ENCODE assay signal across 26 cellular contexts in genomic region chrX:52368368-52369055, GRCh38. TPM values are rescaled to one million over a fixed set of nuclear protein-coding genes. Genes with fewer than 3 reads are reported as not detected.
DNase-seq lines count a peak whose midpoint lies in the region; ATAC-seq, FAIRE-seq and TF ChIP-seq lines count a peak whose summit lies in the region.
"Had no signal": no experiment of that assay in that cellular context is flagged by ENCODE, and none has a peak within 500 bp of the region (broad histone marks: within the 10 kb centered on the region; RNA-seq: fewer than 3 reads in every experiment).

TSS of gene XAGE2 (plus strand) at chrX:52369021. CDS start at chrX:52370015, 994 bp downstream.

- no peak within 1 kb of the TSS for H3K4me2 ChIP-seq in astrocyte (ENCODE audit: low read length)
- H3K4me2 ChIP-seq: BLaER1 had no signal

- H4K20me1 ChIP-seq in astrocyte (ENCODE audit: insufficient read depth, low read length), result no peaks in the 10 kb centered on the region
- H4K20me1 ChIP-seq: BLaER1 had no signal

- H3K4me1 ChIP-seq in Caco-2, result no peaks in the 10 kb centered on the region
- no peaks in the 10 kb centered on the region for H3K4me1 ChIP-seq in astrocyte (ENCODE audit: insufficient read depth, low read length)
- H3K4me1 ChIP-seq: BLaER1 had no signal

- H3K36me3 ChIP-seq in Caco-2 (ENCODE audit: control insufficient read depth, insufficient read depth, low read length), result no peaks in the 10 kb centered on the region
- H3K36me3 ChIP-seq in astrocyte (ENCODE audit: insufficient read depth, low read length), result no peaks in the 10 kb centered on the region
- H3K36me3 ChIP-seq: BLaER1 had no signal

- H3K4me3 Mint-ChIP-seq in Caco-2 (ENCODE audit: unreplicated experiment), result peak within 1 kb of the TSS; percentile 60
- no peak within 1 kb of the TSS for H3K4me3 Mint-ChIP-seq in astrocyte (ENCODE audit: unreplicated experiment)
- H3K4me3 Mint-ChIP-seq: B cell; CD4-positive, CD25-positive, alpha-beta regulatory T cell; CD8-positive, alpha-beta T cell; H9 had no signal

- BruUV-seq in Caco-2 (replicated peaks; lab: Mats Ljungman, UMichigan), result no TSS peak

- no peaks in the 10 kb centered on the region for H3K36me3 Mint-ChIP-seq in Caco-2 (ENCODE audit: insufficient read depth, unreplicated experiment)
- no peaks in the 10 kb centered on the region for H3K36me3 Mint-ChIP-seq in astrocyte (ENCODE audit: low read depth, unreplicated experiment)
- H3K36me3 Mint-ChIP-seq: CD4-positive, CD25-positive, alpha-beta regulatory T cell; CD8-positive, alpha-beta T cell had no signal

- DNase-seq in Caco-2, result peak in 1 of 2 experiments; percentile 43
- no peak for DNase-seq in astrocyte (ENCODE audit: low read depth)
- peak; percentile 55 for DNase-seq in islet precursor cell
- DNase-seq in sciatic nerve (ENCODE audit: low spot score), result no peak
- DNase-seq in NOMO-1 treated with DMSO at 0.1 percent for 48 hours (lab: John Stamatoyannopoulos, UW; ENCODE audit: unreplicated experiment), result no peak
- DNase-seq in cerebellar nuclear complex (lab: John Stamatoyannopoulos, UW), result no peak
- DNase-seq in NCI-H1694 (lab: John Stamatoyannopoulos, UW), result no peak
- DNase-seq: CD4-positive, CD25-positive, alpha-beta regulatory T cell; CD8-positive, alpha-beta T cell; DMS 273 treated with DMSO at 0.1 percent for 48 hours; DMS79; EL; GF-D8; H9 had no signal

- peak; percentile 67 for FAIRE-seq in astrocyte (lab: Jason Lieb, UNC)
- FAIRE-seq: A204.1, D721Med, GM12891, GM18507 had no signal

- H2AFZ ChIP-seq in astrocyte (ENCODE audit: low read depth, low read length), result no peak within 1 kb of the TSS

- no peak for TF ChIP-seq CTCF in Caco-2 (IDR thresholded peaks at IDR 0.05; ENCODE audit: insufficient read depth in 1 of 2, low read depth in 1 of 2, low read length in 1 of 2, severe bottlenecking in 1 of 2, unreplicated experiment in 1 of 2)
- TF ChIP-seq CTCF in astrocyte (IDR thresholded peaks at IDR 0.05; ENCODE audit: insufficient read depth, low read depth, low read length), result no peak

- peak within 1 kb of the TSS; percentile 76 for H3K27ac Mint-ChIP-seq in Caco-2 (ENCODE audit: unreplicated experiment)
- no peak within 1 kb of the TSS for H3K27ac Mint-ChIP-seq in astrocyte (ENCODE audit: unreplicated experiment)
- H3K27ac Mint-ChIP-seq: B cell; CD4-positive, CD25-positive, alpha-beta regulatory T cell; CD8-positive, alpha-beta T cell; H9 had no signal

- no peak within 1 kb of the TSS for H3K4me3 ChIP-seq in Caco-2 (ENCODE audit: low read depth, low read length)
- no peak within 1 kb of the TSS for H3K4me3 ChIP-seq in astrocyte (ENCODE audit: insufficient read depth, low read depth, low read length)
- H3K4me3 ChIP-seq: BLaER1 had no signal

- H3K9me3 Mint-ChIP-seq in Caco-2 (ENCODE audit: unreplicated experiment) (no peaks in the 10 kb centered on the region), astrocyte (ENCODE audit: unreplicated experiment) (no peaks in the 10 kb centered on the region)
- H3K9me3 Mint-ChIP-seq: CD4-positive, CD25-positive, alpha-beta regulatory T cell; CD8-positive, alpha-beta T cell had no signal

- H3K9me3 ChIP-seq in Caco-2 (no peaks in the 10 kb centered on the region), astrocyte (ENCODE audit: insufficient read depth, low read depth, low read length) (no peaks in the 10 kb centered on the region)

- no peak within 1 kb of the TSS for H3K9ac ChIP-seq in astrocyte (ENCODE audit: low read length)
- H3K9ac ChIP-seq: BLaER1 had no signal

- no peak within 1 kb of the TSS for H3K27ac ChIP-seq in astrocyte (ENCODE audit: low read depth, low read length)
- H3K27ac ChIP-seq: 22Rv1, BLaER1, C4-2B had no signal

- CTCF ChIA-PET in Caco-2 (lab: Charles Lee), result no interaction called here

- H3K27me3 Mint-ChIP-seq in Caco-2 (ENCODE audit: insufficient read depth, unreplicated experiment) (no peaks in the 10 kb centered on the region), astrocyte (ENCODE audit: low read depth, unreplicated experiment) (no peaks in the 10 kb centered on the region)
- H3K27me3 Mint-ChIP-seq: B cell; CD4-positive, CD25-positive, alpha-beta regulatory T cell had no signal

- POLR2A ChIA-PET in Caco-2 (lab: Charles Lee), result no interaction called here

- ATAC-seq in sciatic nerve (peak; percentile 32), GM21526 (IDR thresholded peaks at IDR 0.05; ENCODE audit: low FRiP score, unreplicated experiment) (no peak)
- ATAC-seq: CD8-positive, alpha-beta T cell; HCT116 had no signal

- H3K27me3 ChIP-seq in Caco-2 (replicated peaks; ENCODE audit: control insufficient read depth, insufficient read depth, low read length) (no peaks in the 10 kb centered on the region), astrocyte (ENCODE audit: insufficient read depth, low read length) (no peaks in the 10 kb centered on the region)

- H3K4me1 Mint-ChIP-seq in Caco-2 (ENCODE audit: low read depth, unreplicated experiment) (no peaks in the 10 kb centered on the region), astrocyte (ENCODE audit: low read depth, unreplicated experiment) (no peaks in the 10 kb centered on the region)
- H3K4me1 Mint-ChIP-seq: B cell; CD4-positive, CD25-positive, alpha-beta regulatory T cell; H9 had no signal

- H3K79me2 ChIP-seq in astrocyte (ENCODE audit: insufficient read depth, low read length), result no peaks in the 10 kb centered on the region

- intact Hi-C loops in Caco-2 (cut with micrococcal nuclease; ENCODE audit: unreplicated experiment), result no loop called here
- intact Hi-C loops in sciatic nerve (cut with DNase I), result no loop called here

RNA-seq across cellular contexts. Expression of gene XAGE2, which starts in this region (rescaled TPM):
- total RNA-seq in Caco-2 (2022) (2.8 and 5.7 TPM in 2 replicates), astrocyte (not detected in 2 replicates), sciatic nerve (1.7 TPM)
- total RNA-seq: B cell; CD4-positive, CD25-positive, alpha-beta regulatory T cell; CD8-positive, alpha-beta T cell; G401; H4; H9 had no signal
